Comparison of ENCODE assay signal across 14 cellular contexts in the genomic region with DNA sequence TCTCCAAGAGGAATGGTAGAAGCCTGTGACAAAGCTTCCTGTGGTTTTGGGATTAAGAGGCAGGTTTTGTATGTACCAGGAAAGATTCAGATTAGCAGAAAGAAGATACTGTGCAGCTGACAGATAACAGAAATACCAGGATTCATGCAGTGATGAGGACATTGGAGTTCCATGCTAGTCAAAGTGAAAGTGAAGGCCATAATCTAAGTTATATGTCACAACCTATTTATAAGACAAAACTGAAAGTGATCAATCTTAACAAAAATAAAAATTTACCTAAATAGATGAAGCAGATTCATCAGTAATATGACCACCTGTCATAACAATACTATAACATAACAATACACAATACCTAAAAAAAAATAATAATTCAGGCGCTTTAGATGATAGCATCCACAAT.
DNase-seq lines count a peak whose midpoint lies in the region; ATAC-seq lines count a peak whose summit lies in the region.
"Had no signal": no experiment of that assay in that cellular context is flagged by ENCODE, and none has a peak within 500 bp of the region (broad histone marks: within the 10 kb centered on the region; RNA-seq: fewer than 3 reads in every experiment).

No MANE protein-coding gene starts in this region.

- DNase-seq in neuronal stem cell (ENCODE audit: low spot score) (no peak), occipital lobe (lab: John Stamatoyannopoulos, UW) (no peak)
- no peak for DNase-seq in activated CD4-positive, CD25-positive, alpha-beta regulatory T cell (lab: John Stamatoyannopoulos, UW)
- DNase-seq in activated naive CD8-positive, alpha-beta T cell treated with anti-CD3 and anti-CD28 coated beads for 36 hours: no peak
- DNase-seq: amygdala, C1 segment of cervical spinal cord, DMS53, foreskin fibroblast, natural killer cell, NCI-H510A, PC-9 had no signal

- H3K36me3 Mint-ChIP-seq in activated naive CD8-positive, alpha-beta T cell treated with anti-CD3 and anti-CD28 coated beads for 36 hours: no peaks in the 10 kb centered on the region
- H3K36me3 Mint-ChIP-seq: natural killer cell had no signal

- no peak overlapping the region for H3K4me2 ChIP-seq in neuronal stem cell (ENCODE audit: insufficient read depth, low read length, poor library complexity, severe bottlenecking)
- H3K4me2 ChIP-seq: PC-9 had no signal

- peak overlapping the region; percentile 17 for H2AFZ ChIP-seq in neuronal stem cell (ENCODE audit: low read length)
- H2AFZ ChIP-seq: PC-9 had no signal

- H4K91ac ChIP-seq in neuronal stem cell (ENCODE audit: low read depth, low read length, poor library complexity): no peak overlapping the region

- H4K8ac ChIP-seq in neuronal stem cell (ENCODE audit: low read depth, low read length): no peak overlapping the region

- no peak overlapping the region for H3K18ac ChIP-seq in neuronal stem cell (ENCODE audit: low read length)

- no peak overlapping the region for H2BK120ac ChIP-seq in neuronal stem cell (ENCODE audit: low read depth, low read length)

- H2BK12ac ChIP-seq in neuronal stem cell (ENCODE audit: low read length): no peak overlapping the region

- H2AK5ac ChIP-seq in neuronal stem cell (ENCODE audit: low read depth, low read length): no peak overlapping the region

- H3K79me1 ChIP-seq in neuronal stem cell (ENCODE audit: low read depth, low read length): no peaks in the 10 kb centered on the region

- H3K4me3 ChIP-seq in neuronal stem cell (ENCODE audit: low read length in 2 of 2): no peak overlapping the region
- H3K4me3 ChIP-seq: PC-9 had no signal

- no peak overlapping the region for H3K9ac ChIP-seq in neuronal stem cell (ENCODE audit: low read depth, low read length, poor library complexity)

- no peaks in the 10 kb centered on the region for H3K27me3 ChIP-seq in neuronal stem cell (ENCODE audit: control insufficient read depth in 3 of 3, insufficient read depth in 3 of 3, low read depth in 1 of 3, low read length in 3 of 3)

- H3K4me1 ChIP-seq in neuronal stem cell (ENCODE audit: control insufficient read depth in 2 of 2, insufficient read depth in 1 of 2, low read depth in 1 of 2, low read length in 2 of 2): no peaks in the 10 kb centered on the region

- H3K4me3 Mint-ChIP-seq in activated naive CD8-positive, alpha-beta T cell treated with anti-CD3 and anti-CD28 coated beads for 36 hours: no peak overlapping the region
- H3K4me3 Mint-ChIP-seq: natural killer cell had no signal

- H3K14ac ChIP-seq in neuronal stem cell (ENCODE audit: low read length): no peak overlapping the region

- ATAC-seq in GM19395 (IDR thresholded peaks at IDR 0.05; ENCODE audit: unreplicated experiment): peak; percentile 65
- peak; percentile 67 for ATAC-seq in HG02588 (IDR thresholded peaks at IDR 0.05; ENCODE audit: unreplicated experiment)
- ATAC-seq in HG03196 (IDR thresholded peaks at IDR 0.05; ENCODE audit: unreplicated experiment): peak; percentile 71
- ATAC-seq: natural killer cell had no signal

- H3K9me3 ChIP-seq in neuronal stem cell (replicated peaks in 1 of 2; ENCODE audit: control insufficient read depth in 2 of 2, insufficient read depth in 1 of 2, low read depth in 1 of 2, low read length in 2 of 2): no peaks in the 10 kb centered on the region

- H2BK5ac ChIP-seq in neuronal stem cell (ENCODE audit: low read length): no peak overlapping the region

- no peaks in the 10 kb centered on the region for H3K9me3 Mint-ChIP-seq in activated naive CD8-positive, alpha-beta T cell treated with anti-CD3 and anti-CD28 coated beads for 36 hours

- H3K23ac ChIP-seq in neuronal stem cell (ENCODE audit: low read depth, low read length, poor library complexity): no peak overlapping the region

- H3K4ac ChIP-seq in neuronal stem cell (ENCODE audit: low read length): no peak overlapping the region

- no peak overlapping the region for H2BK15ac ChIP-seq in neuronal stem cell (ENCODE audit: low read length)

- no peaks in the 10 kb centered on the region for H3K27me3 Mint-ChIP-seq in activated naive CD8-positive, alpha-beta T cell treated with anti-CD3 and anti-CD28 coated beads for 36 hours

- WGBS in neuronal stem cell (ENCODE audit: extremely low coverage in 2 of 2, insufficient read length in 2 of 2, insufficient replicate concordance in 1 of 2), 2 donors: no CpG with 5 or more reads among the region's 1 CpG

- H3K4me1 Mint-ChIP-seq in activated naive CD8-positive, alpha-beta T cell treated with anti-CD3 and anti-CD28 coated beads for 36 hours: no peaks in the 10 kb centered on the region
- H3K4me1 Mint-ChIP-seq: natural killer cell had no signal

- H3K27ac Mint-ChIP-seq in activated naive CD8-positive, alpha-beta T cell treated with anti-CD3 and anti-CD28 coated beads for 36 hours: no peak overlapping the region
- H3K27ac Mint-ChIP-seq: natural killer cell had no signal

- no peaks in the 10 kb centered on the region for H3K36me3 ChIP-seq in neuronal stem cell (replicated peaks in 1 of 2; ENCODE audit: control insufficient read depth in 2 of 2, insufficient read depth in 2 of 2, low read length in 2 of 2)

- H3K27ac ChIP-seq in neuronal stem cell (replicated peaks; ENCODE audit: low read length): no peak overlapping the region
- H3K27ac ChIP-seq: PC-9 had no signal
